Comparison of ENCODE assay signal across 8 cellular contexts in the genomic region with DNA sequence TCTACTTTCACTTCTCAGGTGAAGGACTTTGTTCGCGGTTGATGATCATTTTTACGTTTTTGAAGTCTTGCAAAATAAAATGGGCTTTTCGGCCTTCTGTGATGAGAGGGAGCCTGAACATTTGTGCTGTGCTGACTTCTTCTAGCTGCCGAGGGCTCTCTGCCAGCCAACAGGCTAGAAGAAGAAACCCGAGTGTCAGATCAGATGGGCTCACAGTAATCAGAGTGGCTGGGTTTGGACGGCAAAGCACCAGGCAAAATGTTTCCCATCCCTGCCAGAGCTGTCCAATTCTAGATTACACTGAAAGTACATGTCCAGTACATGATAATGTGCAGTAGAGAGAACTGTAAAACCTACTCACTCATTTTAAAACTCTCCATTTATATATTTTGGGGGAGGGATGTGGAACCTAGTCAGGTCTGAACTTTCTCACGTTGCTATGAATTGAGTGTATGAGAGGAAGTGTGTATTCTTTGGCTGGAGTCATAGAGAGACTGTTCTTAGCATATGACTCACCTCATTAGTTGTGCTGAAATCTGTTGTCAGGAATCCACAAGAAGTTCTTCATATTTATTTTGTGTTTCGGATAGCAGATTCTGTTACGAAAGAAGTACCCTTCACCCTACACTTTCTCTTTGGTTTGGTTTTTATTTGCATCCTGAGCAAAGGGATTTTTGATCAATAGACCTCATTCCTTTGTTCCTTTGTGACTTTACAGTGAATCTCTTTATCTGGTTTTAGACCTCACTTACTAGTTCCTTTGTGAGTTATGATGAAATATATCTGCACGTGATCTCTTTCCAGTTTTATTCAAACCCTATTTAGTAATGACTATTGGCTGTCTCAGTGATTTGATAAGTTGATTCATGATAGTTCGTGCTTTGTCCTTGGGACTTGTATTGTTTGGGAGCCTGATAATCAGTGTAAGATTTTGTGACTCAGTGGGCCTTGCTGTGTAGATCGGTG. TPM values are rescaled to one million over a fixed set of nuclear protein-coding genes. Genes with fewer than 3 reads are reported as not detected.
DNase-seq lines count a peak whose midpoint lies in the region; ATAC-seq and TF ChIP-seq lines count a peak whose summit lies in the region.

No MANE protein-coding gene starts in this region.

- no peaks in the 10 kb centered on the region for H3K27me3 Mint-ChIP-seq in activated CD4-positive, alpha-beta T cell treated with anti-CD3 and anti-CD28 coated beads, Interleukin-2, amount 10 ng/mL, durations not matched to agents 24 days and 14 days
- H3K27me3 Mint-ChIP-seq in naive B cell (no peaks in the 10 kb centered on the region), type B pancreatic cell (no peaks in the 10 kb centered on the region)

- peak overlapping the region; percentile 85 for H3K4me3 ChIP-seq in Loucy (ENCODE audit: low read length, poor library complexity, severe bottlenecking)

- H3K27ac Mint-ChIP-seq in activated CD4-positive, alpha-beta T cell treated with anti-CD3 and anti-CD28 coated beads, Interleukin-2, amount 10 ng/mL, durations not matched to agents 24 days and 14 days, result peak overlapping the region; percentile 83
- H3K27ac Mint-ChIP-seq in naive B cell (peak overlapping the region; percentile 83 to 96 (median 87)), type B pancreatic cell (peak overlapping the region; percentile 49)

- peaks cover 3% of the 10 kb centered on the region for H3K9me3 Mint-ChIP-seq in activated CD4-positive, alpha-beta T cell treated with anti-CD3 and anti-CD28 coated beads, Interleukin-2, amount 10 ng/mL, durations not matched to agents 24 days and 14 days
- H3K9me3 Mint-ChIP-seq in naive B cell, result no peaks in the 10 kb centered on the region
- no peaks in the 10 kb centered on the region for H3K9me3 Mint-ChIP-seq in type B pancreatic cell

- peaks cover 29% of the 10 kb centered on the region for H3K36me3 Mint-ChIP-seq in activated CD4-positive, alpha-beta T cell treated with anti-CD3 and anti-CD28 coated beads, Interleukin-2, amount 10 ng/mL, durations not matched to agents 24 days and 14 days (ENCODE audit: low read depth)
- H3K36me3 Mint-ChIP-seq in naive B cell, result no peaks in the 10 kb centered on the region
- peaks cover 6% of the 10 kb centered on the region for H3K36me3 Mint-ChIP-seq in type B pancreatic cell

- H4K20me1 ChIP-seq in Loucy (ENCODE audit: insufficient read depth, low read length, poor library complexity, severe bottlenecking), result peaks cover 79% of the 10 kb centered on the region

- H3K79me2 ChIP-seq in Loucy (ENCODE audit: insufficient read depth, low read length), result peaks cover 94% of the 10 kb centered on the region

- H3K4me1 ChIP-seq in Loucy (ENCODE audit: insufficient read depth, low read length, poor library complexity, severe bottlenecking), result peaks cover 72% of the 10 kb centered on the region

- H3K4me1 Mint-ChIP-seq in activated CD4-positive, alpha-beta T cell treated with anti-CD3 and anti-CD28 coated beads, Interleukin-2, amount 10 ng/mL, durations not matched to agents 24 days and 14 days, result peaks cover 70% of the 10 kb centered on the region
- H3K4me1 Mint-ChIP-seq in naive B cell (peaks cover 52 to 61% (median 59%) of the 10 kb centered on the region in 3 donors), type B pancreatic cell (ENCODE audit: unreplicated experiment) (peaks cover 73% of the 10 kb centered on the region)

- no peaks in the 10 kb centered on the region for H3F3A ChIP-seq in Loucy (ENCODE audit: low read depth)

- no peaks in the 10 kb centered on the region for H3K36me3 ChIP-seq in Loucy (ENCODE audit: insufficient read depth, low read length)

- peak; percentile 52 for DNase-seq in NCI-H1105 treated with DMSO at 0.1 percent for 48 hours (lab: John Stamatoyannopoulos, UW)
- DNase-seq in NCI-H1105 (lab: John Stamatoyannopoulos, UW), result no peak
- DNase-seq in H4 (ENCODE audit: low spot score), result peak; percentile 78
- peak; percentile 81 for DNase-seq in activated CD4-positive, alpha-beta T cell treated with anti-CD3 and anti-CD28 coated beads, Interleukin-2, amount 10 ng/mL, durations not matched to agents 24 days and 14 days
- peak; percentile 77 for DNase-seq in epithelial cell of prostate (ENCODE audit: low read depth, low spot score)
- peak; percentile 39 for DNase-seq in naive B cell
- no peak for DNase-seq in type B pancreatic cell (ENCODE audit: extremely low spot score, unreplicated experiment)

- H3K27me3 ChIP-seq in Loucy (ENCODE audit: insufficient read depth, low read length, poor library complexity, severe bottlenecking), result no peaks in the 10 kb centered on the region

- H3K9me2 ChIP-seq in Loucy (replicated peaks; ENCODE audit: low read depth, low read length), result no peaks in the 10 kb centered on the region

- H3K4me3 Mint-ChIP-seq in activated CD4-positive, alpha-beta T cell treated with anti-CD3 and anti-CD28 coated beads, Interleukin-2, amount 10 ng/mL, durations not matched to agents 24 days and 14 days, result peak overlapping the region; percentile 88
- H3K4me3 Mint-ChIP-seq in naive B cell, result peak overlapping the region; percentile 50 to 80 (median 68)
- H3K4me3 Mint-ChIP-seq in type B pancreatic cell, result peak overlapping the region; percentile 29

- H3K9me3 ChIP-seq in Loucy (ENCODE audit: insufficient read depth, low read depth, low read length), result no peaks in the 10 kb centered on the region

- peak; percentile 43 to 55 for ATAC-seq in naive B cell (ENCODE audit: low read depth in 2 of 2)

- H3K27ac ChIP-seq in epithelial cell of prostate, result peak overlapping the region; percentile 91

- TF ChIP-seq CTCF in Loucy (conservative IDR thresholded peaks at IDR 0.05; ENCODE audit: low read length) (no peak), type B pancreatic cell (conservative IDR thresholded peaks at IDR 0.05) (no peak)

- H3K4me2 ChIP-seq in Loucy (ENCODE audit: low read depth, low read length, poor library complexity, severe bottlenecking), result peak overlapping the region; percentile 92

- no peak overlapping the region for H2AFZ ChIP-seq in Loucy (ENCODE audit: low read length)

- intact Hi-C loops in activated CD4-positive, alpha-beta T cell treated with anti-CD3 and anti-CD28 coated beads, Interleukin-2, amount 10 ng/mL, durations not matched to agents 24 days and 14 days (cut with micrococcal nuclease), result loop anchor here (1.0 to 10.0 kb wide), 12 partner anchors 41 to 1287 kb away; a partner anchor contains a TSS

- H3K9ac ChIP-seq in Loucy (ENCODE audit: low read depth, low read length, poor library complexity, severe bottlenecking), result peak overlapping the region; percentile 87

RNA-seq across cellular contexts. Expression of a gene that starts 4.8 kb away (rescaled TPM):
- total RNA-seq in H4 (2014; rRNA removed; shearing (Covaris generic)), result 17.7 and 30.8 TPM in 2 replicates
- 252 and 261 TPM in 2 replicates for total RNA-seq in activated CD4-positive, alpha-beta T cell treated with anti-CD3 and anti-CD28 coated beads, Interleukin-2, amount 10 ng/mL, durations not matched to agents 24 days and 14 days
- polyA plus RNA-seq in naive B cell (ENCODE audit: low read depth in 6 of 6), result 10 to 100 TPM in 3 of 6 donors, 1 to 10 TPM in 3; 6.9 to 13.1 (median 10.2) TPM
- total RNA-seq in type B pancreatic cell (ENCODE audit: low replicate concordance), result 374 and 695 TPM in 2 replicates

Comparison
In these comparisons a context has a peak if more than half of its experiments do, and no peak if none do; other contexts are left out.
1. DNase-seq: peak in NCI-H1105 treated with DMSO at 0.1 percent for 48 hours (single experiment), H4 (single experiment), activated CD4-positive, alpha-beta T cell treated with anti-CD3 and anti-CD28 coated beads, Interleukin-2, amount 10 ng/mL, durations not matched to agents 24 days and 14 days (single experiment), epithelial cell of prostate (single experiment) and naive B cell (single experiment); none in NCI-H1105 (single experiment) and type B pancreatic cell (single experiment).
2. H3K4me3 Mint-ChIP-seq: peak in every context shown above with its lines; median percentile 88 in activated CD4-positive, alpha-beta T cell treated with anti-CD3 and anti-CD28 coated beads, Interleukin-2, amount 10 ng/mL, durations not matched to agents 24 days and 14 days; 68 in naive B cell; 29 in type B pancreatic cell.
3. Peak in every context shown above with its lines, with median percentiles within 50 percentile points of each other: H3K27ac Mint-ChIP-seq.